ENCODE assay signal across 21 cellular contexts in the genomic region with DNA sequence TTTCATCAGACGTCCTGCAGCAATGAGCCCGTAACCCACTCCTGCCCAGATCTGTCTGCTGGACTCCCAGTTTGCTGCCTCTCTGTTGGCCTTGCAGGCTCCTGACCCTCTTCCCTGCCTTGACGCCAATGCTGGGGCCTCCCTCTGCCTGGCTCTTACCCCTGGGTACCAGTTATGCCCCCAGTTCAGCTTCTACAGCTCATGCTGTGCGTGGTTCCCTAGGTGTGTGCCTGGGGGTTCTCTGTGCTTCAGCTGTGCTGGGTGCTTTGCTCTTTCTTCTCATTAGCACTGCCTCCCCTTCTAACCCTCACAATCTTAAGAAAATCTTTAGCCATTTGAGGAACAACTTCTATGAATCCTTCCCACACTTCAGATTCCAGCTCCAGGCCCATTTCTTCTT.
"Had no signal": no experiment of that assay in that cellular context is flagged by ENCODE, and none has a peak within 500 bp of the region (broad histone marks: within the 10 kb centered on the region; RNA-seq: fewer than 3 reads in every experiment).

No MANE protein-coding gene starts in this region.

- DNase-seq: IMR-90, Karpas-422, KG1, MG63, NCI-H1092 treated with DMSO at 0.1 percent for 48 hours, NCI-H1436, NCI-H187, NCI-H2029, NCI-H2081 treated with DMSO at 0.1 percent for 48 hours, NCI-H2171, NCI-H226, NCI-H446, NCI-H510A, NCI-H524 treated with DMSO at 0.1 percent for 48 hours, NCI-H69, NCI-H774, Right ventricle myocardium superior, RPMI8226, SIG-M5 had no signal

- H3K27me3 ChIP-seq: MG63 had no signal

- H3K36me3 ChIP-seq: MG63, SJSA1 had no signal

- H3K9me3 ChIP-seq: MG63, SJSA1 had no signal

- H3K27ac ChIP-seq: SJSA1, SK-N-MC had no signal

- H3K4me3 ChIP-seq: MG63, SJSA1, SK-N-MC had no signal

- H3K4me1 ChIP-seq: SJSA1 had no signal
